Comparison of ENCODE assay signal across 25 cellular contexts in the genomic region with DNA sequence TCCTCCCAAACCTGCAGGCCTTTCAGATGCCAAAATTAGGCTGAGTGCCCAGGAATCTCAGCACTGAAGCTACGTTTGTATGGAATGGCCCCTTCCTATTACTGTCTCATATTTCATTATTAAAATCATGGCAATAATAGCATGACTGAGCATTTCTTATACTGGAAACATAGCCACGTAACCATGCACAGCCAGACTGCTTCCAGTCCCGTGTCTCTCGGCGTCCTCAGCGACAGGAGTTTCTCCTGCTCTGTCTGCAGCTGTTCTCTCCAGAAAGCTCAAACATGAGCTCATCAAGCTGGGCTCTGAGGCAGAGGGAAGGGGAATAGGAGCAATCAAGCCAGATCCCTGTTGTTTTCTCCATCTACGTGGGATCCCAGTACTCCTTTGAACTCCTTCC.
DNase-seq lines count a peak whose midpoint lies in the region; ATAC-seq and TF ChIP-seq lines count a peak whose summit lies in the region.
"Had no signal": no experiment of that assay in that cellular context is flagged by ENCODE, and none has a peak within 500 bp of the region (broad histone marks: within the 10 kb centered on the region; RNA-seq: fewer than 3 reads in every experiment).

No MANE protein-coding gene starts in this region.

- BruUV-seq in IMR-90 (replicated peaks; lab: Mats Ljungman, UMichigan) = no TSS peak

- TF ChIP-seq RAD21 in IMR-90 (IDR thresholded peaks at IDR 0.05; ENCODE audit: low read length) = no peak

- H2AK5ac ChIP-seq in IMR-90 (ENCODE audit: low read depth, low read length) = peak overlapping the region; percentile 29; the same call in 1 of the 2 replicates

- intact Hi-C loops in IMR-90 (cut with micrococcal nuclease) = no loop called here
- intact Hi-C loops in left ventricle myocardium superior (cut with micrococcal nuclease) = no loop called here

- POLR2A ChIA-PET in IMR-90 (lab: Charles Lee; ENCODE audit: unreplicated experiment) = no interaction called here

- H3K14ac ChIP-seq in IMR-90 (replicated peaks; ENCODE audit: low read depth, low read length) = peak overlapping the region; percentile 38; the same call in 1 of the 2 replicates

- in situ Hi-C loops in IMR-90 (cut with MboI; ENCODE audit: low sequenced_read_pairs) = no loop called here
- in situ Hi-C loops in brain microvascular endothelial cell (cut with HindIII; ENCODE audit: low pct_ligation_motif_present, low sequenced_read_pairs) = no loop called here

- H4K91ac ChIP-seq in IMR-90 (ENCODE audit: insufficient read depth, low read depth, low read length) = no peak overlapping the region

- H3K27ac ChIP-seq in IMR-90 (ENCODE audit: insufficient read depth, low read length) (peak overlapping the region; percentile 6; the same call in 1 of the 2 replicates), brain microvascular endothelial cell (no peak overlapping the region), rectal smooth muscle tissue (ENCODE audit: low read depth, low read length) (peak overlapping the region; percentile 41)
- H3K27ac ChIP-seq: suprapubic skin had no signal

- no peaks in the 10 kb centered on the region for H3K27me3 ChIP-seq in IMR-90 (ENCODE audit: control insufficient read depth, insufficient read depth, low read length)
- H3K27me3 ChIP-seq in brain microvascular endothelial cell (replicated peaks) = no peaks in the 10 kb centered on the region
- no peaks in the 10 kb centered on the region for H3K27me3 ChIP-seq in rectal smooth muscle tissue (ENCODE audit: control insufficient read depth, insufficient read depth, low read length)
- H3K27me3 ChIP-seq: esophagus squamous epithelium, suprapubic skin had no signal

- no peak overlapping the region for H2AK9ac ChIP-seq in IMR-90 (replicated peaks; ENCODE audit: low read depth, low read length, poor library complexity)

- DNase-seq in IMR-90 = peak; percentile 60
- DNase-seq in brain microvascular endothelial cell = peak; percentile 14
- peak; percentile 49 for DNase-seq in left ventricle myocardium superior
- no peak for DNase-seq in activated T-cell treated with anti-CD3 and anti-CD28 coated beads for 4 hours
- DNase-seq in stimulated activated CD4-positive, alpha-beta T cell treated with anti-CD3 and anti-CD28 coated beads, Interleukin-2, amount 100 ng/mL, for 48 hours = no peak
- DNase-seq: activated CD4-positive, CD25-positive, alpha-beta regulatory T cell; activated CD8-positive, alpha-beta T cell treated with anti-CD3 and anti-CD28 coated beads for 36 hours; activated T-cell treated with anti-CD3 and anti-CD28 coated beads, Interleukin-2, amount 50 U/mL, for 4 hours; Caco-2; caudate nucleus; effector CD4-positive, alpha-beta T cell; esophagus squamous epithelium; HCEC 1CT; KG1; NCI-H1092 treated with DMSO at 0.1 percent for 48 hours; NCI-H2107; NCI-H526 treated with DMSO at 0.1 percent for 48 hours; occipital lobe; SIG-M5; stimulated activated CD4-positive, alpha-beta T cell treated with anti-CD3 and anti-CD28 coated beads, Interleukin-4, amount 100 ng/mL, for 4 hours had no signal

- peak overlapping the region; percentile 22 for H3K4ac ChIP-seq in IMR-90 (ENCODE audit: low read depth, low read length)

- H3K23ac ChIP-seq in IMR-90 (ENCODE audit: low read depth, low read length) = peak overlapping the region; percentile 36; the same call in 1 of the 2 replicates

- H4K5ac ChIP-seq in IMR-90 (ENCODE audit: low read depth, low read length) = peak overlapping the region; percentile 9

- no peak for TF ChIP-seq POLR2A in IMR-90 (IDR thresholded peaks at IDR 0.05; ENCODE audit: low read depth, low read length)

- dilution Hi-C loops in IMR-90 (cut with HindIII; ENCODE audit: low sequenced_read_pairs, unreplicated experiment) = no loop called here

- H3K4me2 ChIP-seq in IMR-90 (ENCODE audit: low read depth, low read length) = no peak overlapping the region

- H2AFZ ChIP-seq in IMR-90 (replicated peaks; ENCODE audit: low read length, poor library complexity) = peak overlapping the region; percentile 74

- peak overlapping the region; percentile 13 to 59; a peak in 2 of 4 replicates for H4K8ac ChIP-seq in IMR-90 (ENCODE audit: low read depth in 2 of 2, low read length in 2 of 2)

- peak overlapping the region; percentile 93 for H3K18ac ChIP-seq in IMR-90 (ENCODE audit: low read depth, low read length)

- H3K4me1 ChIP-seq in IMR-90 (ENCODE audit: control insufficient read depth, insufficient read depth, low read length) (peaks cover 4% of the 10 kb centered on the region), rectal smooth muscle tissue (ENCODE audit: control insufficient read depth, insufficient read depth, low read length) (peaks cover 5% of the 10 kb centered on the region)
- H3K4me1 ChIP-seq: esophagus squamous epithelium, suprapubic skin had no signal

- H3K9me3 ChIP-seq in IMR-90 (ENCODE audit: control insufficient read depth, insufficient read depth, low read length) = no peaks in the 10 kb centered on the region
- H3K9me3 ChIP-seq: Caco-2, esophagus squamous epithelium, suprapubic skin had no signal

- H2BK15ac ChIP-seq in IMR-90 (ENCODE audit: low read depth, low read length) = 0 out of 3 replicates have a peak overlapping the region, but pooled peaks have one; percentile 2

- WGBS in IMR-90 (ENCODE audit: extremely low coverage in 2 of 2, insufficient read length in 1 of 2), 2 experiments = 60% methylated on average over 1 of the region's 7 CpGs; no CpG with 5 or more reads in 1 of the 2 experiments

- H3K79me1 ChIP-seq in IMR-90 (ENCODE audit: low read depth in 1 of 2, low read length in 2 of 2) = no peaks in the 10 kb centered on the region

- no peak for TF ChIP-seq CTCF in IMR-90 (conservative IDR thresholded peaks at IDR 0.05; ENCODE audit: low read depth, low read length)
- TF ChIP-seq CTCF in brain microvascular endothelial cell (IDR thresholded peaks at IDR 0.05; ENCODE audit: low read depth, low read length, missing control alignments) = no peak

- H3K56ac ChIP-seq in IMR-90 (ENCODE audit: extremely low read depth, insufficient read depth, low read length) = no peak overlapping the region

- peak overlapping the region; percentile 41; the same call in 1 of the 2 replicates for H2BK120ac ChIP-seq in IMR-90 (ENCODE audit: low read depth, low read length)

- ATAC-seq in IMR-90 (ENCODE audit: low read depth) (peak; percentile 30; the same call in 1 of the 2 replicates), left ventricle myocardium superior (peak; percentile 19), HG03520 (IDR thresholded peaks at IDR 0.05; ENCODE audit: unreplicated experiment) (no peak), GM18868 (IDR thresholded peaks at IDR 0.05; ENCODE audit: unreplicated experiment) (no peak)
- ATAC-seq: activated CD8-positive, alpha-beta T cell treated with anti-CD3 and anti-CD28 coated beads for 36 hours; activated T-cell treated with anti-CD3 and anti-CD28 coated beads, Interleukin-2, amount 50 U/mL, for 4 hours had no signal

- H3K36me3 ChIP-seq in IMR-90 (ENCODE audit: control insufficient read depth, insufficient read depth, low read length) = no peaks in the 10 kb centered on the region
- no peaks in the 10 kb centered on the region for H3K36me3 ChIP-seq in brain microvascular endothelial cell (replicated peaks)
- H3K36me3 ChIP-seq in rectal smooth muscle tissue (ENCODE audit: control insufficient read depth, insufficient read depth, low read length) = no peaks in the 10 kb centered on the region
- H3K36me3 ChIP-seq: esophagus squamous epithelium, suprapubic skin had no signal

- no peak overlapping the region for H2BK5ac ChIP-seq in IMR-90 (ENCODE audit: low read depth, low read length, poor library complexity, severe bottlenecking)

- no peaks in the 10 kb centered on the region for H4K20me1 ChIP-seq in IMR-90 (ENCODE audit: insufficient read depth, low read length)

- H3K4me3 ChIP-seq in IMR-90 (ENCODE audit: insufficient read depth, low read depth, low read length) (no peak overlapping the region), brain microvascular endothelial cell (ENCODE audit: low read depth, low read length) (no peak overlapping the region), rectal smooth muscle tissue (ENCODE audit: low read length) (no peak overlapping the region)
- H3K4me3 ChIP-seq: esophagus squamous epithelium, skin epidermis, suprapubic skin had no signal

- H3K9ac ChIP-seq in IMR-90 (ENCODE audit: low read depth, low read length) (no peak overlapping the region), rectal smooth muscle tissue (ENCODE audit: low read length) (no peak overlapping the region)

- H2BK20ac ChIP-seq in IMR-90 (ENCODE audit: low read depth, low read length) = peak overlapping the region; percentile 27; the same call in 1 of the 2 replicates

- CTCF ChIA-PET in IMR-90 (lab: Yijun Ruan, JAX) = no interaction called here

- peaks cover 11% of the 10 kb centered on the region; the same call in 1 of the 2 replicates for H3K9me1 ChIP-seq in IMR-90 (ENCODE audit: insufficient read depth, low read length)

TF ChIP-seq in IMR-90, 13 proteins besides CTCF, POLR2A, EP300 and RAD21:
- peak; percentile 77 for TF ChIP-seq NFE2L2 (IDR thresholded peaks at IDR 0.05; ENCODE audit: low read depth, low read length)
- TF ChIP-seq SMC3 (IDR thresholded peaks at IDR 0.05; ENCODE audit: low read depth, low read length) = no peak

Comparison
In these comparisons a context has a peak if more than half of its experiments do, and no peak if none do; other contexts are left out.
1. ATAC-seq: peak in IMR-90 (single experiment) and left ventricle myocardium superior (single experiment); none in HG03520 (single experiment) and GM18868 (single experiment).
2. DNase-seq: peak in IMR-90 (single experiment), brain microvascular endothelial cell (single experiment) and left ventricle myocardium superior (single experiment); none in activated T-cell treated with anti-CD3 and anti-CD28 coated beads for 4 hours (single experiment) and stimulated activated CD4-positive, alpha-beta T cell treated with anti-CD3 and anti-CD28 coated beads, Interleukin-2, amount 100 ng/mL, for 48 hours (0 of 2).